Comparison of ENCODE assay signal across 8 cellular contexts in the genomic region with DNA sequence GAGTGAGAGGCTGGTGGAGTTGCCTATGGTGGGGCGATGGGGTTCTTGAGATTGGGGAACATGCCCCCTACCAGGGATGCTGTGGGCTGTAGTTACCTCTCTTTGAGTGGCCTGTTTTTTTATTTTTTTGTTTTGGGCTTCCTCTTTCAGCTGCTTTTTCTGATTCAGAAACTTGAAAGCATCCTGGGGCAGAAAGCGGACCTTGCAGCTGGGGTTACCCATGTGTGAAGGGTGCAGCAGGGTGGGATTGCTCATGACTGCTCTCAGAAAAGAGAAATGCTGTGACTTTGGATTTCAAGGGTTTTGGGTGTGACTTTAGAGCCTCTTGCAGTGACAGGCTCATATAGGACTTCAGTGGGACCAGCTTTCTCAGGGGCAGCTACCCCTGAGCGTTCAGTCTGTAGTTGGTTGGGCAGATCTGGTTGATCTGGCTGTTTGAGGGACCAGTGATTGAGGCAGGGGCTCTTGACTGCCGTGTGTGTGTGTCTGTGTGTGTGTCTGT. TPM values are rescaled to one million over a fixed set of nuclear protein-coding genes. Genes with fewer than 3 reads are reported as not detected.
DNase-seq lines count a peak whose midpoint lies in the region; ATAC-seq and TF ChIP-seq lines count a peak whose summit lies in the region.

No MANE protein-coding gene starts in this region.

- peak overlapping the region; percentile 58 for H3K27ac Mint-ChIP-seq in activated naive CD4-positive, alpha-beta T cell treated with anti-CD3 and anti-CD28 coated beads, Interleukin-2, amount 10 ng/mL, durations not matched to agents 7 days and 5 days

- peaks cover 41% of the 10 kb centered on the region for H3K36me3 Mint-ChIP-seq in activated naive CD4-positive, alpha-beta T cell treated with anti-CD3 and anti-CD28 coated beads, Interleukin-2, amount 10 ng/mL, durations not matched to agents 7 days and 5 days

- H3K9me3 Mint-ChIP-seq in activated naive CD4-positive, alpha-beta T cell treated with anti-CD3 and anti-CD28 coated beads, Interleukin-2, amount 10 ng/mL, durations not matched to agents 7 days and 5 days = no peaks in the 10 kb centered on the region

- no peak for DNase-seq in activated naive CD4-positive, alpha-beta T cell treated with anti-CD3 and anti-CD28 coated beads, Interleukin-2, amount 10 ng/mL, durations not matched to agents 7 days and 5 days
- no peak for DNase-seq in activated naive CD4-positive, alpha-beta T cell treated with Interleukin-2 at 50 U/mL for 16 hours
- no peak for DNase-seq in RWPE2 (ENCODE audit: low spot score)
- DNase-seq in left ventricle myocardium inferior = no peak
- DNase-seq in dermis blood vessel endothelial cell = no peak
- no peak for DNase-seq in stimulated activated naive CD4-positive, alpha-beta T cell treated with Interleukin-2 at 50 U/mL for 16 hours (lab: John Stamatoyannopoulos, UW)

- intact Hi-C loops in left ventricle myocardium inferior (cut with micrococcal nuclease) = no loop called here

- peak overlapping the region; percentile 92 for H3K4me3 Mint-ChIP-seq in activated naive CD4-positive, alpha-beta T cell treated with anti-CD3 and anti-CD28 coated beads, Interleukin-2, amount 10 ng/mL, durations not matched to agents 7 days and 5 days

- H3K36me3 ChIP-seq in RWPE2 (ENCODE audit: low read depth) (peaks cover 33% of the 10 kb centered on the region), left ventricle myocardium inferior (no peaks in the 10 kb centered on the region), subcutaneous abdominal adipose tissue (ENCODE audit: control insufficient read depth in 5 of 5, insufficient read depth in 5 of 5, low read length in 5 of 5) (peaks cover 0 to 7% (median 4%) of the 10 kb centered on the region in 5 donors)

- peak overlapping the region; percentile 10 for H3K4me3 ChIP-seq in RWPE2 (ENCODE audit: severe bottlenecking)
- peak overlapping the region; percentile 85 for H3K4me3 ChIP-seq in left ventricle myocardium inferior
- H3K4me3 ChIP-seq in subcutaneous abdominal adipose tissue (ENCODE audit: low read depth in 1 of 5, low read length in 5 of 5) = peak overlapping the region; percentile 64 to 86 (median 79)

- peak overlapping the region; percentile 71 for H3K27ac ChIP-seq in RWPE2 (ENCODE audit: poor library complexity, severe bottlenecking)
- H3K27ac ChIP-seq in left ventricle myocardium inferior (replicated peaks) = peak overlapping the region; percentile 98
- H3K27ac ChIP-seq in subcutaneous abdominal adipose tissue (ENCODE audit: low read depth, low read length) = peak overlapping the region; percentile 77

- peaks cover 74% of the 10 kb centered on the region for H3K4me1 Mint-ChIP-seq in activated naive CD4-positive, alpha-beta T cell treated with anti-CD3 and anti-CD28 coated beads, Interleukin-2, amount 10 ng/mL, durations not matched to agents 7 days and 5 days

- peaks cover 2% of the 10 kb centered on the region for H3K27me3 Mint-ChIP-seq in activated naive CD4-positive, alpha-beta T cell treated with anti-CD3 and anti-CD28 coated beads, Interleukin-2, amount 10 ng/mL, durations not matched to agents 7 days and 5 days

- H3K9me3 ChIP-seq in RWPE2 (ENCODE audit: severe bottlenecking) (no peaks in the 10 kb centered on the region), left ventricle myocardium inferior (replicated peaks) (no peaks in the 10 kb centered on the region), subcutaneous abdominal adipose tissue (ENCODE audit: control insufficient read depth in 5 of 5, low read length in 5 of 5) (no peaks in the 10 kb centered on the region)

- ATAC-seq in HG02870 (IDR thresholded peaks at IDR 0.05; ENCODE audit: unreplicated experiment) (peak; percentile 52), RWPE2 (ENCODE audit: low read depth) (no peak)

- CTCF ChIA-PET in activated naive CD4-positive, alpha-beta T cell treated with anti-CD3 and anti-CD28 coated beads, Interleukin-2, amount 10 ng/mL, durations not matched to agents 7 days and 5 days (lab: Charles Lee) = interaction anchor here (1.2 to 2.4 kb wide), 2 partner anchors 13 to 64 kb away, joined by 7 to 9 read pairs; no protein-coding TSS in a partner anchor

- H3K27me3 ChIP-seq in RWPE2 (ENCODE audit: insufficient read depth, poor library complexity, severe bottlenecking) (no peaks in the 10 kb centered on the region), left ventricle myocardium inferior (ENCODE audit: low read depth) (no peaks in the 10 kb centered on the region), subcutaneous abdominal adipose tissue (ENCODE audit: control insufficient read depth in 5 of 5, insufficient read depth in 4 of 5, low read length in 5 of 5) (no peaks in the 10 kb centered on the region)

- H3K4me1 ChIP-seq in RWPE2 (ENCODE audit: insufficient read depth, poor library complexity, severe bottlenecking) = peaks cover 23% of the 10 kb centered on the region
- H3K4me1 ChIP-seq in left ventricle myocardium inferior = peaks cover 84% of the 10 kb centered on the region
- H3K4me1 ChIP-seq in subcutaneous abdominal adipose tissue (ENCODE audit: control insufficient read depth in 5 of 5, insufficient read depth in 5 of 5, low read length in 5 of 5) = peaks cover 15 to 82% (median 72%) of the 10 kb centered on the region in 5 donors

- TF ChIP-seq CTCF in RWPE2 (IDR thresholded peaks at IDR 0.05; ENCODE audit: poor library complexity, severe bottlenecking) = no peak
- no peak for TF ChIP-seq CTCF in left ventricle myocardium inferior (IDR thresholded peaks at IDR 0.05; ENCODE audit: borderline replicate concordance)

- peak overlapping the region; percentile 7 to 85 (median 48) for H3K9ac ChIP-seq in subcutaneous abdominal adipose tissue (ENCODE audit: low read length in 5 of 5)

RNA-seq across cellular contexts. Expression of gene LIMD1, which starts 1.8 kb away (rescaled TPM):
- 27.8 TPM for total RNA-seq in left ventricle myocardium inferior
- 18.7 and 28.0 TPM in 2 replicates for total RNA-seq in dermis blood vessel endothelial cell

Comparison
In these comparisons a context has a peak if more than half of its experiments do, and no peak if none do; other contexts are left out.
1. H3K4me3 ChIP-seq: peak in every context shown above with its lines; median percentile 85 in left ventricle myocardium inferior; 79 in subcutaneous abdominal adipose tissue; 10 in RWPE2.